In genomic region chr15:75844629-75845390, GRCh38 we compare ENCODE assay signal across 8 cellular contexts. TPM values are rescaled to one million over a fixed set of nuclear protein-coding genes. Genes with fewer than 3 reads are reported as not detected.
A peak's percentile ranks its signal among the peaks of the same experiment; 100 is the strongest.
DNase-seq lines count a peak whose midpoint lies in the region; ATAC-seq, FAIRE-seq and TF ChIP-seq lines count a peak whose summit lies in the region.

No MANE protein-coding gene starts in this region.

- POLR2A ChIA-PET in K562 (lab: Yijun Ruan, JAX) = interaction anchor here (0.9 to 4.4 kb wide), 7 partner anchors 8 to 17 kb away, joined by 3 to 38 read pairs (median 4); no protein-coding TSS in a partner anchor

- peak overlapping the region; percentile 89 for H3K4me3 Mint-ChIP-seq in stimulated activated naive CD8-positive, alpha-beta T cell treated with anti-CD3 and anti-CD28 coated beads, Interleukin-15, Interleukin-2, amounts not matched to agents 100 ng/mL and 50 ng/mL, for 24 hours
- H3K4me3 Mint-ChIP-seq in memory B cell = peak overlapping the region; percentile 83

- peak overlapping the region; percentile 94 for H3K27ac ChIP-seq in K562 (ENCODE audit: extremely low read depth, low read depth, low read length)

- peaks cover 22% of the 10 kb centered on the region for H3K36me3 Mint-ChIP-seq in stimulated activated naive CD8-positive, alpha-beta T cell treated with anti-CD3 and anti-CD28 coated beads, Interleukin-15, Interleukin-2, amounts not matched to agents 100 ng/mL and 50 ng/mL, for 24 hours (ENCODE audit: low read depth)
- H3K36me3 Mint-ChIP-seq in memory B cell = no peaks in the 10 kb centered on the region

- 6% methylated on average over 14 of the region's 14 CpGs for WGBS in K562 (ENCODE audit: insufficient coverage, low coverage, missing lambda C conversion rate)

- TF ChIP-seq CTCF in K562 (IDR thresholded peaks at IDR 0.05 in 2 of 3, conservative IDR thresholded peaks at IDR 0.05 in 1 of 3; ENCODE audit: insufficient read depth in 2 of 3, low read depth in 1 of 3, low read length in 3 of 3) = no peak

- no peak for ATAC-seq in stimulated activated naive CD8-positive, alpha-beta T cell treated with anti-CD3 and anti-CD28 coated beads, Interleukin-15, Interleukin-2, amounts not matched to agents 100 U/mL and 50 U/mL, for 24 hours
- ATAC-seq in K562 (no peak), memory B cell (ENCODE audit: low read depth) (no peak), GM19397 (IDR thresholded peaks at IDR 0.05; ENCODE audit: unreplicated experiment) (no peak), GM21717 (IDR thresholded peaks at IDR 0.05; ENCODE audit: unreplicated experiment) (no peak)

- peak overlapping the region; percentile 86 for H3K27ac Mint-ChIP-seq in stimulated activated naive CD8-positive, alpha-beta T cell treated with anti-CD3 and anti-CD28 coated beads, Interleukin-15, Interleukin-2, amounts not matched to agents 100 ng/mL and 50 ng/mL, for 24 hours
- H3K27ac Mint-ChIP-seq in memory B cell = peak overlapping the region; percentile 64

- H3K4me3 ChIP-seq in K562 = peak overlapping the region; percentile 82

- TF ChIP-seq RAD21 in K562 (CRISPR knock-in tag; conservative IDR thresholded peaks at IDR 0.05 in 1 of 2, IDR thresholded peaks at IDR 0.05 in 1 of 2) = no peak

- peak overlapping the region; percentile 92 for H3K4me2 ChIP-seq in K562 (ENCODE audit: insufficient read depth, low read length)

- H3K4me1 ChIP-seq in K562 (replicated peaks in 1 of 2; ENCODE audit: control insufficient read depth in 2 of 2, insufficient read depth in 2 of 2, low read length in 2 of 2) = peaks cover 37 to 47% of the 10 kb centered on the region in 2 experiments

- H3K79me2 ChIP-seq in K562 (ENCODE audit: control insufficient read depth, insufficient read depth, low read length) = peaks cover 64% of the 10 kb centered on the region

- CTCF ChIA-PET in K562 (lab: Yijun Ruan, JAX; ENCODE audit: low intra/inter-chr PET ratio) = no interaction called here

- no peaks in the 10 kb centered on the region for H3K9me1 ChIP-seq in K562 (ENCODE audit: control insufficient read depth, insufficient read depth, low read length)

- in situ Hi-C loops in K562 (cut with MboI) = no loop called here

- no peaks in the 10 kb centered on the region for H3K9me3 Mint-ChIP-seq in stimulated activated naive CD8-positive, alpha-beta T cell treated with anti-CD3 and anti-CD28 coated beads, Interleukin-15, Interleukin-2, amounts not matched to agents 100 ng/mL and 50 ng/mL, for 24 hours
- no peaks in the 10 kb centered on the region for H3K9me3 Mint-ChIP-seq in memory B cell

- peak overlapping the region; percentile 81 to 91; a peak in 3 of 4 replicates for H3K9ac ChIP-seq in K562 (ENCODE audit: insufficient read depth in 1 of 2, low read depth in 2 of 2, low read length in 2 of 2)

- intact Hi-C loops in K562 (cut with micrococcal nuclease) = no loop called here

- H3K36me3 ChIP-seq in K562 (ENCODE audit: control insufficient read depth, insufficient read depth, low read length) = peaks cover 17% of the 10 kb centered on the region; the same call in 2 of the 3 replicates

- BruUV-seq in K562 (replicated peaks; lab: Mats Ljungman, UMichigan) = TSS peak; percentile 47

- peaks cover 3% of the 10 kb centered on the region; the same call in 1 of the 2 replicates for H4K20me1 ChIP-seq in K562 (replicated peaks; ENCODE audit: control insufficient read depth, insufficient read depth, low read length)

- no peaks in the 10 kb centered on the region for H3K9me3 ChIP-seq in K562 (replicated peaks; ENCODE audit: control insufficient read depth, insufficient read depth, low read depth, low read length)

- no peak for TF ChIP-seq EP300 in K562 (IDR thresholded peaks at IDR 0.05; ENCODE audit: low read length)

- H2AFZ ChIP-seq in K562 (ENCODE audit: low read depth, low read length) = no peak overlapping the region

- FAIRE-seq in K562 (lab: Jason Lieb, UNC) = no peak

- no peak for TF ChIP-seq POLR2A in K562 (conservative IDR thresholded peaks at IDR 0.05)

- no peak for DNase-seq in stimulated activated naive CD8-positive, alpha-beta T cell treated with anti-CD3 and anti-CD28 coated beads, Interleukin-15, Interleukin-2, amounts not matched to agents 100 U/mL and 50 U/mL, for 24 hours
- DNase-seq in K562 (ENCODE audit: extremely low read depth in 1 of 4, low spot score in 3 of 4) (no peak), memory B cell (ENCODE audit: low spot score in 2 of 2) (no peak), NCI-H1930 (lab: John Stamatoyannopoulos, UW) (no peak), NCI-H2171 (lab: John Stamatoyannopoulos, UW) (no peak)

- H3K4me1 Mint-ChIP-seq in stimulated activated naive CD8-positive, alpha-beta T cell treated with anti-CD3 and anti-CD28 coated beads, Interleukin-15, Interleukin-2, amounts not matched to agents 100 ng/mL and 50 ng/mL, for 24 hours (ENCODE audit: low read depth) = peaks cover 53% of the 10 kb centered on the region
- H3K4me1 Mint-ChIP-seq in memory B cell = peaks cover 32% of the 10 kb centered on the region

- H3K27me3 Mint-ChIP-seq in stimulated activated naive CD8-positive, alpha-beta T cell treated with anti-CD3 and anti-CD28 coated beads, Interleukin-15, Interleukin-2, amounts not matched to agents 100 ng/mL and 50 ng/mL, for 24 hours = peaks cover 13% of the 10 kb centered on the region
- H3K27me3 Mint-ChIP-seq in memory B cell = no peaks in the 10 kb centered on the region

- H3K27me3 ChIP-seq in K562 (ENCODE audit: control insufficient read depth in 2 of 2, insufficient read depth in 2 of 2, low read length in 2 of 2) = no peaks in the 10 kb centered on the region

TF ChIP-seq in K562, 482 proteins besides CTCF, POLR2A, EP300 and RAD21 (continues in another document):
- TF ChIP-seq TAL1 (IDR thresholded peaks at IDR 0.05) = no peak
- TF ChIP-seq, protein P1, sequence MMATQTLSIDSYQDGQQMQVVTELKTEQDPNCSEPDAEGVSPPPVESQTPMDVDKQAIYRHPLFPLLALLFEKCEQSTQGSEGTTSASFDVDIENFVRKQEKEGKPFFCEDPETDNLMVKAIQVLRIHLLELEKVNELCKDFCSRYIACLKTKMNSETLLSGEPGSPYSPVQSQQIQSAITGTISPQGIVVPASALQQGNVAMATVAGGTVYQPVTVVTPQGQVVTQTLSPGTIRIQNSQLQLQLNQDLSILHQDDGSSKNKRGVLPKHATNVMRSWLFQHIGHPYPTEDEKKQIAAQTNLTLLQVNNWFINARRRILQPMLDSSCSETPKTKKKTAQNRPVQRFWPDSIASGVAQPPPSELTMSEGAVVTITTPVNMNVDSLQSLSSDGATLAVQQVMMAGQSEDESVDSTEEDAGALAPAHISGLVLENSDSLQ (IDR thresholded peaks at IDR 0.05) = 0 out of 2 replicates have a peak, but pooled peaks have one; percentile 20
- peak; percentile 23 for TF ChIP-seq SAP30 (IDR thresholded peaks at IDR 0.05; ENCODE audit: borderline replicate concordance, insufficient read depth, low read depth, low read length, poor library complexity, severe bottlenecking)
- peak; percentile 6 for TF ChIP-seq CHD1 (IDR thresholded peaks at IDR 0.05; ENCODE audit: low read length)
- TF ChIP-seq ZNF354B (CRISPR knock-in tag; IDR thresholded peaks at IDR 0.05) = no peak
- no peak for TF ChIP-seq ZNF253 (CRISPR knock-in tag; conservative IDR thresholded peaks at IDR 0.05)
- no peak for TF ChIP-seq MYC (IDR thresholded peaks at IDR 0.05; ENCODE audit: low read depth, low read length)
- TF ChIP-seq MYC (CRISPR knock-in tag; IDR thresholded peaks at IDR 0.05; ENCODE audit: borderline replicate concordance, low read depth) = no peak

RNA-seq across cellular contexts. Expression of gene UBE2Q2, which starts 1.6 kb away (rescaled TPM):
- total RNA-seq in K562 (2011; cell fraction: chromatin; rRNA removed; ENCODE audit: low replicate concordance) = 25.9 and 57.4 TPM in 2 replicates
- 17.8 and 19.2 TPM in 2 replicates for total RNA-seq in K562 (2011; cell fraction: nucleolus; rRNA removed)
- total RNA-seq in K562 (2011; cell fraction: nucleoplasm; rRNA removed) = 40.3 and 64.1 TPM in 2 replicates
- total RNA-seq in K562 (2014; rRNA removed) (11.6 and 12.1 TPM in 2 replicates), K562 (2014; rRNA removed; fragmentation: Illumina TruSeq; extraction: Trizol) (22.0 and 22.9 TPM in 2 replicates), K562 (2015; rRNA removed; fragmentation: Illumina TruSeq; extraction: Trizol) (20.2 and 24.0 TPM in 2 replicates), K562 (2021) (15.2 and 16.2 TPM in 2 replicates)
- polyA plus RNA-seq in K562 (2011; rRNA removed) (15.4 and 19.2 TPM in 2 replicates), K562 (2014; fragmentation: Illumina TruSeq; extraction: Trizol) (13.4 and 16.9 TPM in 2 replicates), K562 (2014; fragmentation: Nextera tagmentation; extraction: Ambion mirVana) (1 to 10 TPM; 6.2 to 7.1 TPM), K562 (2014; rRNA removed) (13.0 and 13.5 TPM in 2 replicates)
- polyA plus RNA-seq in K562 (2011; cell fraction: cytosol; rRNA removed) = 5.5 and 7.4 TPM in 2 replicates
- polyA plus RNA-seq in K562 (2011; cell fraction: nucleus; rRNA removed) = 19.2 and 26.7 TPM in 2 replicates
- polyA plus RNA-seq in K562 (2012) = 13.1 and 13.6 TPM in 2 replicates
- 16.7 and 18.0 TPM in 2 replicates for polyA minus RNA-seq in K562 (2011; rRNA and poly(A)+ RNA removed)
- polyA minus RNA-seq in K562 (2011; cell fraction: cytosol; rRNA and poly(A)+ RNA removed) = 6.3 and 6.8 TPM in 2 replicates
- polyA minus RNA-seq in K562 (2011; cell fraction: nucleus; rRNA and poly(A)+ RNA removed) = 25.3 and 28.0 TPM in 2 replicates

RNA-seq across cellular contexts. Expression of gene FBXO22, which starts 58.9 kb away (rescaled TPM):
- total RNA-seq in K562 (2011; cell fraction: chromatin; rRNA removed; ENCODE audit: low replicate concordance) = 64.2 and 108 TPM in 2 replicates
- total RNA-seq in K562 (2011; cell fraction: nucleolus; rRNA removed) = 35.4 and 44.9 TPM in 2 replicates
- 59.8 and 82.0 TPM in 2 replicates for total RNA-seq in K562 (2011; cell fraction: nucleoplasm; rRNA removed)
- 68.8 and 69.6 TPM in 2 replicates for total RNA-seq in K562 (2014; rRNA removed)
- total RNA-seq in K562 (2014; rRNA removed; fragmentation: Illumina TruSeq; extraction: Trizol) = 75.5 and 81.7 TPM in 2 replicates
- total RNA-seq in K562 (2015; rRNA removed; fragmentation: Illumina TruSeq; extraction: Trizol) = 52.7 and 53.0 TPM in 2 replicates
- total RNA-seq in K562 (2021) = 81.4 and 85.9 TPM in 2 replicates
- 76.6 and 99.4 TPM in 2 replicates for polyA plus RNA-seq in K562 (2011; rRNA removed)
- 45.7 and 49.8 TPM in 2 replicates for polyA plus RNA-seq in K562 (2011; cell fraction: cytosol; rRNA removed)
- 61.1 and 62.7 TPM in 2 replicates for polyA plus RNA-seq in K562 (2011; cell fraction: nucleus; rRNA removed)
- 49.0 and 61.2 TPM in 2 replicates for polyA plus RNA-seq in K562 (2012)
- polyA plus RNA-seq in K562 (2014; fragmentation: Illumina TruSeq; extraction: Trizol) = 53.4 and 66.5 TPM in 2 replicates
- 10 to 100 TPM; 24.4 to 31.0 TPM for polyA plus RNA-seq in K562 (2014; fragmentation: Nextera tagmentation; extraction: Ambion mirVana)
- polyA plus RNA-seq in K562 (2014; rRNA removed) = 54.8 and 63.4 TPM in 2 replicates
- 74.7 and 82.1 TPM in 2 replicates for polyA minus RNA-seq in K562 (2011; rRNA and poly(A)+ RNA removed)
- 41.8 and 46.7 TPM in 2 replicates for polyA minus RNA-seq in K562 (2011; cell fraction: cytosol; rRNA and poly(A)+ RNA removed)
- polyA minus RNA-seq in K562 (2011; cell fraction: nucleus; rRNA and poly(A)+ RNA removed) = 35.5 and 53.4 TPM in 2 replicates
